ENCODE assay signal across 37 cellular contexts in genomic region chr6:2526766-2527165, GRCh38.
"Had no signal": no experiment of that assay in that cellular context is flagged by ENCODE, and none has a peak within 500 bp of the region (broad histone marks: within the 10 kb centered on the region; RNA-seq: fewer than 3 reads in every experiment).

No MANE protein-coding gene starts in this region.

- ATAC-seq: activated CD4-positive, alpha-beta T cell treated with anti-CD3 and anti-CD28 coated beads for 36 hours; activated CD4-positive, CD25-positive, alpha-beta regulatory T cell treated with anti-CD3 and anti-CD28 coated beads, Interleukin-2, amount 50 U/mL, for 24 hours; activated CD8-positive, alpha-beta memory T cell treated with anti-CD3 and anti-CD28 coated beads, Interleukin-2, amount 10 ng/mL, durations not matched to agents 7 days and 5 days; activated CD8-positive, alpha-beta T cell treated with anti-CD3 and anti-CD28 coated beads, Interleukin-2, amount 10 ng/mL, durations not matched to agents 7 days and 5 days; activated naive CD4-positive, alpha-beta T cell treated with anti-CD3 and anti-CD28 coated beads, Interleukin-2, amount 50 U/mL, for 72 hours; activated T-cell treated with anti-CD3 and anti-CD28 coated beads, Interleukin-2, amount 50 U/mL, for 4 hours; activated T-cell treated with anti-CD3 and anti-CD28 coated beads, Interleukin-2, amount 50 U/mL, for 72 hours; activated T-helper 17 cell treated with anti-CD3 and anti-CD28 coated beads, Interleukin-2, amount 50 U/mL, for 72 hours; body of pancreas; WTC11 had no signal

- H3K4me1 ChIP-seq: adrenal gland, body of pancreas, breast epithelium had no signal

- H3K27ac Mint-ChIP-seq: activated CD4-positive, alpha-beta memory T cell treated with anti-CD3 and anti-CD28 coated beads, Interleukin-2, amount 10 ng/mL, durations not matched to agents 7 days and 5 days; activated CD4-positive, alpha-beta T cell treated with anti-CD3 and anti-CD28 coated beads for 36 hours; activated CD4-positive, alpha-beta T cell treated with anti-CD3 and anti-CD28 coated beads, Interleukin-2, amount 10 ng/mL, durations not matched to agents 7 days and 5 days; activated CD8-positive, alpha-beta memory T cell treated with anti-CD3 and anti-CD28 coated beads, Interleukin-2, amount 10 ng/mL, durations not matched to agents 7 days and 5 days; activated CD8-positive, alpha-beta T cell treated with anti-CD3 and anti-CD28 coated beads, Interleukin-2, amount 10 ng/mL, durations not matched to agents 7 days and 5 days; activated naive CD4-positive, alpha-beta T cell treated with anti-CD3 and anti-CD28 coated beads for 36 hours; activated naive CD4-positive, alpha-beta T cell treated with anti-CD3 and anti-CD28 coated beads, Interleukin-2, amount 50 U/mL, for 72 hours; activated naive CD8-positive, alpha-beta T cell treated with anti-CD3 and anti-CD28 coated beads for 36 hours; activated T-cell treated with anti-CD3 and anti-CD28 coated beads, Interleukin-2, amount 50 U/mL, for 72 hours; activated T-helper 1 cell treated with anti-CD3 and anti-CD28 coated beads, Interleukin-12 subunit alpha, Interleukin-12 subunit beta, Interleukin-2, Interleukin-4 antibody, amounts not matched to agents 30 ng/mL and 10 ng/mL and 1 ng/mL, durations not matched to agents 14 hours and 24 hours and 36 hours; activated T-helper 17 cell treated with anti-CD3 and anti-CD28 coated beads, Interleukin-2, amount 50 U/mL, for 72 hours; T-helper 1 cell treated with Interleukin-12 subunit alpha and Interleukin-12 subunit beta and Interleukin-4 antibody, amounts not matched to agents 30 μg/mL and 1 μg/mL, for 36 hours; T-helper 2 cell treated with Interferon-gamma antibody and Interleukin-4, amounts not matched to agents 5 μg/mL and 100 μg/mL, for 36 hours; WTC11 had no signal

- H3K9me3 ChIP-seq: adrenal gland had no signal

- H3K27ac ChIP-seq: adrenal gland, body of pancreas, brain microvascular endothelial cell, breast epithelium, WERI-Rb-1 had no signal

- H3K4me3 Mint-ChIP-seq: activated CD4-positive, alpha-beta memory T cell treated with anti-CD3 and anti-CD28 coated beads, Interleukin-2, amount 10 ng/mL, durations not matched to agents 7 days and 5 days; activated CD4-positive, alpha-beta T cell treated with anti-CD3 and anti-CD28 coated beads for 36 hours; activated CD4-positive, alpha-beta T cell treated with anti-CD3 and anti-CD28 coated beads, Interleukin-2, amount 10 ng/mL, durations not matched to agents 7 days and 5 days; activated CD8-positive, alpha-beta memory T cell treated with anti-CD3 and anti-CD28 coated beads, Interleukin-2, amount 10 ng/mL, durations not matched to agents 7 days and 5 days; activated CD8-positive, alpha-beta T cell treated with anti-CD3 and anti-CD28 coated beads, Interleukin-2, amount 10 ng/mL, durations not matched to agents 7 days and 5 days; activated naive CD4-positive, alpha-beta T cell treated with anti-CD3 and anti-CD28 coated beads for 36 hours; activated naive CD8-positive, alpha-beta T cell treated with anti-CD3 and anti-CD28 coated beads for 36 hours; activated T-cell treated with anti-CD3 and anti-CD28 coated beads, Interleukin-2, amount 50 U/mL, for 4 hours; activated T-cell treated with anti-CD3 and anti-CD28 coated beads, Interleukin-2, amount 50 U/mL, for 72 hours; activated T-helper 1 cell treated with anti-CD3 and anti-CD28 coated beads, Interleukin-12 subunit alpha, Interleukin-12 subunit beta, Interleukin-2, Interleukin-4 antibody, amounts not matched to agents 30 ng/mL and 10 ng/mL and 1 ng/mL, durations not matched to agents 14 hours and 24 hours and 36 hours; activated T-helper 17 cell treated with anti-CD3 and anti-CD28 coated beads, Interleukin-2, amount 50 U/mL, for 72 hours; T-helper 1 cell treated with Interleukin-12 subunit alpha and Interleukin-12 subunit beta and Interleukin-4 antibody, amounts not matched to agents 30 μg/mL and 1 μg/mL, for 36 hours; T-helper 2 cell treated with Interferon-gamma antibody and Interleukin-4, amounts not matched to agents 5 μg/mL and 100 μg/mL, for 36 hours; WTC11 had no signal

- DNase-seq: activated CD4-positive, alpha-beta memory T cell treated with anti-CD3 and anti-CD28 coated beads, Interleukin-2, amount 10 ng/mL, durations not matched to agents 7 days and 5 days; activated CD4-positive, alpha-beta T cell treated with anti-CD3 and anti-CD28 coated beads for 1 hour; activated CD4-positive, alpha-beta T cell treated with anti-CD3 and anti-CD28 coated beads for 36 hours; activated CD4-positive, alpha-beta T cell treated with anti-CD3 and anti-CD28 coated beads for 48 hours; activated CD4-positive, alpha-beta T cell treated with anti-CD3 and anti-CD28 coated beads, Interleukin-2, amount 10 ng/mL, durations not matched to agents 7 days and 5 days; activated CD4-positive, alpha-beta T cell treated with anti-CD3 and anti-CD28 coated beads, Interleukin-2, amount 50 U/mL, for 48 hours; activated CD4-positive, CD25-positive, alpha-beta regulatory T cell; activated CD8-positive, alpha-beta memory T cell treated with anti-CD3 and anti-CD28 coated beads for 24 hours; activated CD8-positive, alpha-beta memory T cell treated with anti-CD3 and anti-CD28 coated beads, Interleukin-2, amount 10 ng/mL, durations not matched to agents 7 days and 5 days; activated CD8-positive, alpha-beta memory T cell treated with anti-CD3 and anti-CD28 coated beads, Interleukin-2, amount 50 U/mL, for 48 hours; activated CD8-positive, alpha-beta T cell treated with anti-CD3 and anti-CD28 coated beads, Interleukin-2, amount 10 ng/mL, durations not matched to agents 7 days and 5 days; activated effector memory CD4-positive, alpha-beta T cell treated with anti-CD3 and anti-CD28 coated beads, Interleukin-2, amount 50 U/mL, for 16 hours; activated gamma-delta T cell treated with Interleukin-2 at 50 U/mL for 16 hours; activated naive CD4-positive, alpha-beta T cell; activated naive CD4-positive, alpha-beta T cell treated with anti-CD3 and anti-CD28 coated beads for 36 hours; activated naive CD4-positive, alpha-beta T cell treated with anti-CD3 and anti-CD28 coated beads, Interleukin-2, amount 50 U/mL, for 16 hours; activated naive CD8-positive, alpha-beta T cell treated with anti-CD3 and anti-CD28 coated beads for 36 hours; activated T-cell treated with anti-CD3 and anti-CD28 coated beads, Interleukin-2, amount 50 U/mL, for 1 hour; activated T-cell treated with anti-CD3 and anti-CD28 coated beads, Interleukin-2, amount 50 U/mL, for 4 hours; activated T-cell treated with anti-CD3 and anti-CD28 coated beads, Interleukin-2, amount 50 U/mL, for 72 hours; adrenal gland; amniotic stem cell; aorta; body of pancreas; brain microvascular endothelial cell; central memory CD4-positive, alpha-beta T cell; T-helper 2 cell; T-helper 9 cell; WERI-Rb-1 had no signal

- H3K27me3 ChIP-seq: adrenal gland, body of pancreas, brain microvascular endothelial cell, breast epithelium had no signal

- H3K4me3 ChIP-seq: adrenal gland, body of pancreas, breast epithelium had no signal

- H3K36me3 ChIP-seq: adrenal gland, brain microvascular endothelial cell, breast epithelium, WERI-Rb-1 had no signal
